ENCODE assay signal across 1 cellular context in the genomic region with DNA sequence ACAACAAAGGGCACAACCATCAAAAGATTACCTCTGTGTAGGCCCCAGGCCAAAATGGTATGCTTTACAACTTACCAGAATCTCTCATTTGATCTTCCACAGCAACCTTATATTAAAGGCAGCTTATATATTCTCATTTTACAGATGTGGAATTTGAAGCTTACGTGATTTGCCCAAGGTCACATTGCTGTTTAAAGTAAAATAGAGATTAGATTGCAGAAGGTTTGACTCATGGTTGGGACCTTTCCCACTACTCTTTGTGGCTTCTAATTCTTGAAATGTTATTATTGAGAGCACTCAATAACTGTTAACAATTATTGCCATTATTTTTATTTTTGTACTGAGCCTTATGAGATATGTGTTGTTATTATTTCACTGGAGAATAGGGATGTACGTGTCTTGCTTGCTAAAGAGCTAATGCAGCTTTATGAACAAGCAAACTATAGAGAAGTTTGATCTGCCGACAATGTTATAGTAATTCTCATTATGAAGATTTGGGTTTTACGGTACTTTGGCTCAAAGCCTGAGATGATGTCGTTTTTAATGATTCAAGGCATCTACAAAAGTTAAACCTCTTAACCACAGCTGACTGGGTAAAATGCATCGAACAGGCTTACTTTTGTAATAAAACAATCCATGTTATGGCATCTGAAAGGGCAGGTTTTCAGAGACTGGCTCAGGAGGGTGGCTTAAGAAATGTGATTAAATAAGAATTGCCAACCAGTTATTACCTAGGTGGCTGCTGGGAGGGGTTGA.
TF ChIP-seq lines count a peak whose summit lies in the region.

No MANE protein-coding gene starts in this region.

TF ChIP-seq in A549, 52 proteins besides CTCF, POLR2A, EP300 and RAD21 (continued from another document):
- TF ChIP-seq, protein P1, sequence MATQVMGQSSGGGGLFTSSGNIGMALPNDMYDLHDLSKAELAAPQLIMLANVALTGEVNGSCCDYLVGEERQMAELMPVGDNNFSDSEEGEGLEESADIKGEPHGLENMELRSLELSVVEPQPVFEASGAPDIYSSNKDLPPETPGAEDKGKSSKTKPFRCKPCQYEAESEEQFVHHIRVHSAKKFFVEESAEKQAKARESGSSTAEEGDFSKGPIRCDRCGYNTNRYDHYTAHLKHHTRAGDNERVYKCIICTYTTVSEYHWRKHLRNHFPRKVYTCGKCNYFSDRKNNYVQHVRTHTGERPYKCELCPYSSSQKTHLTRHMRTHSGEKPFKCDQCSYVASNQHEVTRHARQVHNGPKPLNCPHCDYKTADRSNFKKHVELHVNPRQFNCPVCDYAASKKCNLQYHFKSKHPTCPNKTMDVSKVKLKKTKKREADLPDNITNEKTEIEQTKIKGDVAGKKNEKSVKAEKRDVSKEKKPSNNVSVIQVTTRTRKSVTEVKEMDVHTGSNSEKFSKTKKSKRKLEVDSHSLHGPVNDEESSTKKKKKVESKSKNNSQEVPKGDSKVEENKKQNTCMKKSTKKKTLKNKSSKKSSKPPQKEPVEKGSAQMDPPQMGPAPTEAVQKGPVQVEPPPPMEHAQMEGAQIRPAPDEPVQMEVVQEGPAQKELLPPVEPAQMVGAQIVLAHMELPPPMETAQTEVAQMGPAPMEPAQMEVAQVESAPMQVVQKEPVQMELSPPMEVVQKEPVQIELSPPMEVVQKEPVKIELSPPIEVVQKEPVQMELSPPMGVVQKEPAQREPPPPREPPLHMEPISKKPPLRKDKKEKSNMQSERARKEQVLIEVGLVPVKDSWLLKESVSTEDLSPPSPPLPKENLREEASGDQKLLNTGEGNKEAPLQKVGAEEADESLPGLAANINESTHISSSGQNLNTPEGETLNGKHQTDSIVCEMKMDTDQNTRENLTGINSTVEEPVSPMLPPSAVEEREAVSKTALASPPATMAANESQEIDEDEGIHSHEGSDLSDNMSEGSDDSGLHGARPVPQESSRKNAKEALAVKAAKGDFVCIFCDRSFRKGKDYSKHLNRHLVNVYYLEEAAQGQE (IDR thresholded peaks at IDR 0.05) = no peak
- no peak for TF ChIP-seq HOXB5 (CRISPR knock-in tag; IDR thresholded peaks at IDR 0.05)
- TF ChIP-seq, protein P2, sequence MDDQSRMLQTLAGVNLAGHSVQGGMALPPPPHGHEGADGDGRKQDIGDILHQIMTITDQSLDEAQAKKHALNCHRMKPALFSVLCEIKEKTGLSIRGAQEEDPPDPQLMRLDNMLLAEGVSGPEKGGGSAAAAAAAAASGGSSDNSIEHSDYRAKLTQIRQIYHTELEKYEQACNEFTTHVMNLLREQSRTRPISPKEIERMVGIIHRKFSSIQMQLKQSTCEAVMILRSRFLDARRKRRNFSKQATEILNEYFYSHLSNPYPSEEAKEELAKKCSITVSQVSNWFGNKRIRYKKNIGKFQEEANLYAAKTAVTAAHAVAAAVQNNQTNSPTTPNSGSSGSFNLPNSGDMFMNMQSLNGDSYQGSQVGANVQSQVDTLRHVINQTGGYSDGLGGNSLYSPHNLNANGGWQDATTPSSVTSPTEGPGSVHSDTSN (IDR thresholded peaks at IDR 0.05) = no peak
